In genomic region chr14:40221428-40221827, GRCh38 we compare ENCODE assay signal across 17 cellular contexts.
DNase-seq lines count a peak whose midpoint lies in the region; ATAC-seq and TF ChIP-seq lines count a peak whose summit lies in the region.
"Had no signal": no experiment of that assay in that cellular context is flagged by ENCODE, and none has a peak within 500 bp of the region (broad histone marks: within the 10 kb centered on the region; RNA-seq: fewer than 3 reads in every experiment).

No MANE protein-coding gene starts in this region.

- H3K4me1 Mint-ChIP-seq in MCF 10A (ENCODE audit: insufficient read depth, unreplicated experiment) = peaks cover 16% of the 10 kb centered on the region
- no peaks in the 10 kb centered on the region for H3K4me1 Mint-ChIP-seq in activated CD8-positive, alpha-beta T cell treated with anti-CD3 and anti-CD28 coated beads, Interleukin-2, amount 10 ng/mL, durations not matched to agents 7 days and 5 days (ENCODE audit: low read depth)
- H3K4me1 Mint-ChIP-seq: T-helper 17 cell had no signal

- no peak overlapping the region for H3K4me3 ChIP-seq in breast epithelium
- H3K4me3 ChIP-seq: Peyer's patch had no signal

- H3K27ac ChIP-seq in breast epithelium = no peak overlapping the region
- H3K27ac ChIP-seq: Peyer's patch had no signal

- H3K27me3 ChIP-seq in breast epithelium = no peaks in the 10 kb centered on the region
- H3K27me3 ChIP-seq: Peyer's patch had no signal

- no peaks in the 10 kb centered on the region for H3K9me3 ChIP-seq in breast epithelium
- H3K9me3 ChIP-seq: Peyer's patch had no signal

- H3K36me3 ChIP-seq in breast epithelium = no peaks in the 10 kb centered on the region
- H3K36me3 ChIP-seq: Peyer's patch had no signal

- peaks cover 11% of the 10 kb centered on the region for H3K9me3 Mint-ChIP-seq in MCF 10A (ENCODE audit: unreplicated experiment)
- peaks cover 1% of the 10 kb centered on the region for H3K9me3 Mint-ChIP-seq in activated CD8-positive, alpha-beta T cell treated with anti-CD3 and anti-CD28 coated beads, Interleukin-2, amount 10 ng/mL, durations not matched to agents 7 days and 5 days (ENCODE audit: insufficient read depth)

- TF ChIP-seq CTCF in MCF 10A (IDR thresholded peaks at IDR 0.05; ENCODE audit: unreplicated experiment) (no peak), breast epithelium (IDR thresholded peaks at IDR 0.05) (no peak)

- DNase-seq in NCI-H1092 treated with DMSO at 0.1 percent for 48 hours (lab: John Stamatoyannopoulos, UW) (peak; percentile 32), NCI-H1092 (lab: John Stamatoyannopoulos, UW) (no peak), MCF 10A (ENCODE audit: unreplicated experiment) (peak; percentile 65), breast epithelium (ENCODE audit: low spot score in 2 of 2) (no peak), NCI-H69 (lab: John Stamatoyannopoulos, UW) (peak; percentile 84), renal cortical epithelial cell (ENCODE audit: low read depth) (peak; percentile 55), NCI-H524 treated with DMSO at 0.1 percent for 48 hours (lab: John Stamatoyannopoulos, UW) (no peak)
- DNase-seq in activated CD8-positive, alpha-beta T cell treated with anti-CD3 and anti-CD28 coated beads, Interleukin-2, amount 10 ng/mL, durations not matched to agents 7 days and 5 days = no peak
- DNase-seq: C1 segment of cervical spinal cord, DMS79 treated with DMSO at 0.1 percent for 48 hours, GDM1, GOT3, NCI-H1048, NCI-H526, Peyer's patch, Right ventricle myocardium superior, T-helper 17 cell had no signal

- no peaks in the 10 kb centered on the region for H3K36me3 Mint-ChIP-seq in MCF 10A (ENCODE audit: insufficient read depth, unreplicated experiment)
- no peaks in the 10 kb centered on the region for H3K36me3 Mint-ChIP-seq in activated CD8-positive, alpha-beta T cell treated with anti-CD3 and anti-CD28 coated beads, Interleukin-2, amount 10 ng/mL, durations not matched to agents 7 days and 5 days (ENCODE audit: low read depth)

- H3K4me3 Mint-ChIP-seq in MCF 10A (ENCODE audit: unreplicated experiment) = no peak overlapping the region
- H3K4me3 Mint-ChIP-seq in activated CD8-positive, alpha-beta T cell treated with anti-CD3 and anti-CD28 coated beads, Interleukin-2, amount 10 ng/mL, durations not matched to agents 7 days and 5 days = no peak overlapping the region
- H3K4me3 Mint-ChIP-seq: T-helper 17 cell had no signal

- intact Hi-C loops in MCF 10A (cut with micrococcal nuclease) (no loop called here), breast epithelium (cut with DNase I; ENCODE audit: low total_unique reads) (no loop called here)

- H3K4me1 ChIP-seq in breast epithelium = no peaks in the 10 kb centered on the region
- H3K4me1 ChIP-seq: Peyer's patch had no signal

- BruUV-seq in MCF 10A (replicated peaks; lab: Mats Ljungman, UMichigan) = no TSS peak

- CTCF ChIA-PET in MCF 10A (lab: Yijun Ruan, JAX) = no interaction called here
- CTCF ChIA-PET in activated CD8-positive, alpha-beta T cell treated with anti-CD3 and anti-CD28 coated beads, Interleukin-2, amount 10 ng/mL, durations not matched to agents 7 days and 5 days (lab: Charles Lee) = interaction anchor here (0.6 kb wide), 1 partner anchor 1288 kb away, joined by 3 read pairs; no protein-coding TSS in a partner anchor

- no peak overlapping the region for H3K27ac Mint-ChIP-seq in MCF 10A (ENCODE audit: low read depth, unreplicated experiment)
- no peak overlapping the region for H3K27ac Mint-ChIP-seq in activated CD8-positive, alpha-beta T cell treated with anti-CD3 and anti-CD28 coated beads, Interleukin-2, amount 10 ng/mL, durations not matched to agents 7 days and 5 days
- H3K27ac Mint-ChIP-seq: T-helper 17 cell had no signal

- no peak for ATAC-seq in activated CD8-positive, alpha-beta T cell treated with anti-CD3 and anti-CD28 coated beads, Interleukin-2, amount 10 ng/mL, durations not matched to agents 7 days and 5 days
- ATAC-seq: T-helper 17 cell had no signal

- no peak for TF ChIP-seq POLR2A in breast epithelium (IDR thresholded peaks at IDR 0.05)

- H3K27me3 Mint-ChIP-seq in MCF 10A (ENCODE audit: insufficient read depth, unreplicated experiment) = no peaks in the 10 kb centered on the region
- no peaks in the 10 kb centered on the region for H3K27me3 Mint-ChIP-seq in activated CD8-positive, alpha-beta T cell treated with anti-CD3 and anti-CD28 coated beads, Interleukin-2, amount 10 ng/mL, durations not matched to agents 7 days and 5 days (ENCODE audit: low read depth)
- H3K27me3 Mint-ChIP-seq: T-helper 17 cell had no signal

- POLR2A ChIA-PET in MCF 10A (lab: Yijun Ruan, JAX) = interaction anchor here (0.5 to 2.2 kb wide), 5 partner anchors 24 to 103 kb away, joined by 3 to 10 read pairs (median 5); no protein-coding TSS in a partner anchor
- POLR2A ChIA-PET in activated CD8-positive, alpha-beta T cell treated with anti-CD3 and anti-CD28 coated beads, Interleukin-2, amount 10 ng/mL, durations not matched to agents 7 days and 5 days (lab: Charles Lee) = no interaction called here

Comparison
In these comparisons a context has a peak if more than half of its experiments do, and no peak if none do; other contexts are left out.
1. DNase-seq: peak in NCI-H1092 treated with DMSO at 0.1 percent for 48 hours (single experiment), MCF 10A (single experiment), NCI-H69 (single experiment) and renal cortical epithelial cell (single experiment); none in NCI-H1092 (single experiment), breast epithelium (0 of 2), NCI-H524 treated with DMSO at 0.1 percent for 48 hours (single experiment) and activated CD8-positive, alpha-beta T cell treated with anti-CD3 and anti-CD28 coated beads, Interleukin-2, amount 10 ng/mL, durations not matched to agents 7 days and 5 days (single experiment).